8 cellular contexts compared by ENCODE assay signal in the genomic region with DNA sequence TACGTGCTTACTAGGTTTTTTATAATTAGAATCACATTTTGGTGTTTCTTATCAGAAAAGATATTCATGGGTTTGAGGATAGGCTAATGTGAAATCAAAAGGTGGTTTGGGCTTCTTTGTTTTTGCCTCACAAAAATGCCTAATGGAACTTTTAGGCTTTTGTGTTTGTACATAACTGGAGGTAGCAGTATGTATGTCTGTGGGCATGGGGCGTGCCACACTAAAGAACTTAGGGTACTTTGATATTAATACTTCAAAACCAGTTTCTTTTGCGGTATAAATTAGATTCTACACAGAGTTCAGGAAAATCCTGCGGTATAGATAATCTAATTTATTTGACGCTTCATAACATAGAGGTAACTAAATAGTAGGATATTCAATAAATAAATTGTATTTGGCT. TPM values are rescaled to one million over a fixed set of nuclear protein-coding genes. Genes with fewer than 3 reads are reported as not detected.
DNase-seq lines count a peak whose midpoint lies in the region; ATAC-seq and TF ChIP-seq lines count a peak whose summit lies in the region.

No MANE protein-coding gene starts in this region.

- H3K79me2 ChIP-seq in SK-N-SH (ENCODE audit: insufficient read depth): peaks cover 64% of the 10 kb centered on the region

- CTCF ChIA-PET in SK-N-SH (lab: Yijun Ruan, JAX): interaction anchor here (1.4 kb wide), 1 partner anchor 166 kb away, joined by 3 read pairs; no protein-coding TSS in a partner anchor

- H3K4me1 ChIP-seq in SK-N-SH (ENCODE audit: control insufficient read depth in 1 of 2, insufficient read depth in 2 of 2, low read depth in 1 of 2, low read length in 1 of 2): peaks cover 17 to 20% of the 10 kb centered on the region in 2 experiments
- H3K4me1 ChIP-seq in esophagus muscularis mucosa: peaks cover 25 to 49% (median 40%) of the 10 kb centered on the region in 4 donors
- H3K4me1 ChIP-seq in psoas muscle: peaks cover 45% of the 10 kb centered on the region

- H3K27ac ChIP-seq in SK-N-SH (ENCODE audit: low read depth in 2 of 2, low read length in 1 of 2) (peak overlapping the region; percentile 100), esophagus muscularis mucosa (replicated peaks in 1 of 4) (peak overlapping the region; percentile 90 to 98 (median 98)), psoas muscle (peak overlapping the region; percentile 91)

- ATAC-seq in psoas muscle: no peak
- ATAC-seq in GM19328 (IDR thresholded peaks at IDR 0.05; ENCODE audit: unreplicated experiment): no peak
- no peak for ATAC-seq in GM21576 (IDR thresholded peaks at IDR 0.05; ENCODE audit: unreplicated experiment)

- H4K20me1 ChIP-seq in SK-N-SH (ENCODE audit: insufficient read depth): peaks cover 19% of the 10 kb centered on the region

- TF ChIP-seq EP300 in SK-N-SH (IDR thresholded peaks at IDR 0.05; ENCODE audit: borderline replicate concordance in 1 of 2, low read depth in 1 of 2, low read length in 1 of 2) (no peak), esophagus muscularis mucosa (IDR thresholded peaks at IDR 0.05) (no peak)

- peak overlapping the region; percentile 99 for H3K9ac ChIP-seq in SK-N-SH

- H3K9me2 ChIP-seq in SK-N-SH: no peaks in the 10 kb centered on the region

- H3K36me3 ChIP-seq in GM06990 (ENCODE audit: control insufficient read depth, insufficient read depth, low read length) (0 out of 2 replicates have a peak, but pooled peaks cover 1% of the 10 kb centered on the region), SK-N-SH (replicated peaks in 1 of 2; ENCODE audit: control insufficient read depth in 1 of 2, insufficient read depth in 2 of 2, low read length in 1 of 2) (no peaks in the 10 kb centered on the region), esophagus muscularis mucosa (no peaks in the 10 kb centered on the region), psoas muscle (ENCODE audit: insufficient read depth in 1 of 2, low read depth in 1 of 2) (no peaks in the 10 kb centered on the region)

- POLR2A ChIA-PET in SK-N-SH (lab: Yijun Ruan, JAX): no interaction called here

- H2AFZ ChIP-seq in SK-N-SH (ENCODE audit: low read depth): no peak overlapping the region

- WGBS in SK-N-SH (ENCODE audit: low lambda C conversion rate): 16% methylated on average over 5 of the region's 5 CpGs
- WGBS in esophagus muscularis mucosa: 9% methylated on average over 5 of the region's 5 CpGs
- WGBS in psoas muscle, 3 donors: 62 to 67% (median 66%) methylated on average over 5 of the region's 5 CpGs

- H3K27me3 ChIP-seq in GM06990 (replicated peaks; ENCODE audit: control insufficient read depth, insufficient read depth, low read length) (no peaks in the 10 kb centered on the region), SK-N-SH (ENCODE audit: insufficient read depth) (no peaks in the 10 kb centered on the region), esophagus muscularis mucosa (no peaks in the 10 kb centered on the region), psoas muscle (ENCODE audit: insufficient read depth in 3 of 3, low read length in 2 of 3) (no peaks in the 10 kb centered on the region)

- no peak for TF ChIP-seq RAD21 in SK-N-SH (IDR thresholded peaks at IDR 0.05; ENCODE audit: low read length)

- intact Hi-C loops in esophagus muscularis mucosa (cut with DNase I): loop anchor here (5.0 to 10.0 kb wide), 4 partner anchors 73 to 211 kb away; no protein-coding TSS in a partner anchor
- intact Hi-C loops in psoas muscle (cut with DNase I): loop anchor here (5.0 kb wide), 4 partner anchors 56 to 236 kb away; no protein-coding TSS in a partner anchor
- intact Hi-C loops in head of caudate nucleus (cut with DNase I): loop anchor here (10.0 kb wide), 1 partner anchor 163 kb away; no protein-coding TSS in a partner anchor

- TF ChIP-seq CTCF in GM06990 (IDR thresholded peaks at IDR 0.05; ENCODE audit: insufficient read depth, low read length, poor library complexity, severe bottlenecking) (no peak), SK-N-SH (IDR thresholded peaks at IDR 0.05) (no peak), esophagus muscularis mucosa (IDR thresholded peaks at IDR 0.05) (no peak), psoas muscle (IDR thresholded peaks at IDR 0.05) (no peak)

- H3K9me3 ChIP-seq in SK-N-SH: no peaks in the 10 kb centered on the region
- no peaks in the 10 kb centered on the region for H3K9me3 ChIP-seq in esophagus muscularis mucosa
- H3K9me3 ChIP-seq in psoas muscle: no peaks in the 10 kb centered on the region

- H3F3A ChIP-seq in SK-N-SH (replicated peaks; ENCODE audit: insufficient read depth): peaks cover 12% of the 10 kb centered on the region

- no peak for TF ChIP-seq POLR2A in esophagus muscularis mucosa (IDR thresholded peaks at IDR 0.05; ENCODE audit: low read depth)

- H3K4me3 ChIP-seq in GM06990 (replicated peaks; ENCODE audit: low read depth, low read length) (peak overlapping the region; percentile 75), SK-N-SH (ENCODE audit: low read depth in 2 of 2, low read length in 1 of 2) (peak overlapping the region; percentile 83 to 90), esophagus muscularis mucosa (peak overlapping the region; percentile 71 to 88 (median 84)), psoas muscle (peak overlapping the region; percentile 89)

- peak overlapping the region; percentile 91 for H3K4me2 ChIP-seq in SK-N-SH

- no peak for DNase-seq in GM06990 (ENCODE audit: extremely low read depth, insufficient read length)
- DNase-seq in SK-N-SH: no peak
- DNase-seq in esophagus muscularis mucosa (ENCODE audit: extremely low spot score): no peak
- no peak for DNase-seq in psoas muscle
- DNase-seq in head of caudate nucleus: no peak
- DNase-seq in DMS153 treated with DMSO at 0.1 percent for 48 hours (lab: John Stamatoyannopoulos, UW; ENCODE audit: unreplicated experiment): no peak

TF ChIP-seq in SK-N-SH, 30 proteins besides CTCF, POLR2A, EP300 and RAD21:
- no peak for TF ChIP-seq SMC3 (IDR thresholded peaks at IDR 0.05; ENCODE audit: low read depth, low read length)
- no peak for TF ChIP-seq JUND (IDR thresholded peaks at IDR 0.05)
- TF ChIP-seq FOXM1 (IDR thresholded peaks at IDR 0.05; ENCODE audit: low read depth): no peak

RNA-seq across cellular contexts. Expression of a gene that starts 1.9 kb away (rescaled TPM):
- polyA plus RNA-seq in SK-N-SH (2012; rRNA removed): 4.0 and 5.2 TPM in 2 replicates
- 3.2 and 3.9 TPM in 2 replicates for polyA plus RNA-seq in SK-N-SH (2012; cell fraction: cytosol; rRNA removed)
- polyA plus RNA-seq in SK-N-SH (2012; cell fraction: nucleus; rRNA removed): 15.1 and 20.2 TPM in 2 replicates
- total RNA-seq in esophagus muscularis mucosa: 10 to 100 TPM; 22.4 to 29.6 (median 25.3) TPM
- total RNA-seq in psoas muscle: 10 to 100 TPM in 2 of 4 donors, 1 to 10 TPM in 2; 4.5 to 22.9 (median 11.1) TPM
- 1 to 10 TPM; 2.8 to 4.9 (median 3.5) TPM for polyA plus RNA-seq in psoas muscle
